2 cellular contexts compared by ENCODE assay signal in the genomic region with DNA sequence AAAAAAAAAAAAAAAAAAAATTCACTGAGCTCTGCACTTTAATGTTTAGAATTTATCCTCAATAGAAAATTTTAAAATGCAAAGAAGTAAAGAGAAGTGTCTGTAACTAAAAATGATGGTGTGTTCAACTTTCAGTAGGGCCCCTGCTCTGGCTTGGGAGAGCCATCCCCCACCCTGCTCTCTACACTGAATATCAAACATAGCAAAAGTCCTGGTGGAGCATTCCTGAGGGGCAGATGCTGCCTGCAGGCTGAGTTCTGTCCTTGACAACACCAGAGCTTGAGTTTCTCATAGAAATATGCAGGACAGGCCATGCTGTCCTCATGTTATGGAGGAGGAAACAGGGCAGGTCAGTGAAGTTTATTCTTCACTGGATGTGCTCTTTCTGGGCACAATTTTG.
TF ChIP-seq lines count a peak whose summit lies in the region.

No MANE protein-coding gene starts in this region.

TF ChIP-seq in GM23338, 12 proteins besides CTCF, POLR2A, EP300 and RAD21 (continued from another document):
- TF ChIP-seq, protein P1, sequence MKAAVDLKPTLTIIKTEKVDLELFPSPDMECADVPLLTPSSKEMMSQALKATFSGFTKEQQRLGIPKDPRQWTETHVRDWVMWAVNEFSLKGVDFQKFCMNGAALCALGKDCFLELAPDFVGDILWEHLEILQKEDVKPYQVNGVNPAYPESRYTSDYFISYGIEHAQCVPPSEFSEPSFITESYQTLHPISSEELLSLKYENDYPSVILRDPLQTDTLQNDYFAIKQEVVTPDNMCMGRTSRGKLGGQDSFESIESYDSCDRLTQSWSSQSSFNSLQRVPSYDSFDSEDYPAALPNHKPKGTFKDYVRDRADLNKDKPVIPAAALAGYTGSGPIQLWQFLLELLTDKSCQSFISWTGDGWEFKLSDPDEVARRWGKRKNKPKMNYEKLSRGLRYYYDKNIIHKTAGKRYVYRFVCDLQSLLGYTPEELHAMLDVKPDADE (IDR thresholded peaks at IDR 0.05) = no peak
- TF ChIP-seq ZNF331 (CRISPR knock-in tag; IDR thresholded peaks at IDR 0.05; ENCODE audit: low read depth) (no peak), JUNB (IDR thresholded peaks at IDR 0.05; ENCODE audit: unreplicated experiment) (no peak), CREB1 (CRISPR knock-in tag; IDR thresholded peaks at IDR 0.05; ENCODE audit: low read depth) (no peak)
- TF ChIP-seq, protein P2, sequence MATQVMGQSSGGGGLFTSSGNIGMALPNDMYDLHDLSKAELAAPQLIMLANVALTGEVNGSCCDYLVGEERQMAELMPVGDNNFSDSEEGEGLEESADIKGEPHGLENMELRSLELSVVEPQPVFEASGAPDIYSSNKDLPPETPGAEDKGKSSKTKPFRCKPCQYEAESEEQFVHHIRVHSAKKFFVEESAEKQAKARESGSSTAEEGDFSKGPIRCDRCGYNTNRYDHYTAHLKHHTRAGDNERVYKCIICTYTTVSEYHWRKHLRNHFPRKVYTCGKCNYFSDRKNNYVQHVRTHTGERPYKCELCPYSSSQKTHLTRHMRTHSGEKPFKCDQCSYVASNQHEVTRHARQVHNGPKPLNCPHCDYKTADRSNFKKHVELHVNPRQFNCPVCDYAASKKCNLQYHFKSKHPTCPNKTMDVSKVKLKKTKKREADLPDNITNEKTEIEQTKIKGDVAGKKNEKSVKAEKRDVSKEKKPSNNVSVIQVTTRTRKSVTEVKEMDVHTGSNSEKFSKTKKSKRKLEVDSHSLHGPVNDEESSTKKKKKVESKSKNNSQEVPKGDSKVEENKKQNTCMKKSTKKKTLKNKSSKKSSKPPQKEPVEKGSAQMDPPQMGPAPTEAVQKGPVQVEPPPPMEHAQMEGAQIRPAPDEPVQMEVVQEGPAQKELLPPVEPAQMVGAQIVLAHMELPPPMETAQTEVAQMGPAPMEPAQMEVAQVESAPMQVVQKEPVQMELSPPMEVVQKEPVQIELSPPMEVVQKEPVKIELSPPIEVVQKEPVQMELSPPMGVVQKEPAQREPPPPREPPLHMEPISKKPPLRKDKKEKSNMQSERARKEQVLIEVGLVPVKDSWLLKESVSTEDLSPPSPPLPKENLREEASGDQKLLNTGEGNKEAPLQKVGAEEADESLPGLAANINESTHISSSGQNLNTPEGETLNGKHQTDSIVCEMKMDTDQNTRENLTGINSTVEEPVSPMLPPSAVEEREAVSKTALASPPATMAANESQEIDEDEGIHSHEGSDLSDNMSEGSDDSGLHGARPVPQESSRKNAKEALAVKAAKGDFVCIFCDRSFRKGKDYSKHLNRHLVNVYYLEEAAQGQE (IDR thresholded peaks at IDR 0.05; ENCODE audit: unreplicated experiment) = no peak
- TF ChIP-seq, protein P3, sequence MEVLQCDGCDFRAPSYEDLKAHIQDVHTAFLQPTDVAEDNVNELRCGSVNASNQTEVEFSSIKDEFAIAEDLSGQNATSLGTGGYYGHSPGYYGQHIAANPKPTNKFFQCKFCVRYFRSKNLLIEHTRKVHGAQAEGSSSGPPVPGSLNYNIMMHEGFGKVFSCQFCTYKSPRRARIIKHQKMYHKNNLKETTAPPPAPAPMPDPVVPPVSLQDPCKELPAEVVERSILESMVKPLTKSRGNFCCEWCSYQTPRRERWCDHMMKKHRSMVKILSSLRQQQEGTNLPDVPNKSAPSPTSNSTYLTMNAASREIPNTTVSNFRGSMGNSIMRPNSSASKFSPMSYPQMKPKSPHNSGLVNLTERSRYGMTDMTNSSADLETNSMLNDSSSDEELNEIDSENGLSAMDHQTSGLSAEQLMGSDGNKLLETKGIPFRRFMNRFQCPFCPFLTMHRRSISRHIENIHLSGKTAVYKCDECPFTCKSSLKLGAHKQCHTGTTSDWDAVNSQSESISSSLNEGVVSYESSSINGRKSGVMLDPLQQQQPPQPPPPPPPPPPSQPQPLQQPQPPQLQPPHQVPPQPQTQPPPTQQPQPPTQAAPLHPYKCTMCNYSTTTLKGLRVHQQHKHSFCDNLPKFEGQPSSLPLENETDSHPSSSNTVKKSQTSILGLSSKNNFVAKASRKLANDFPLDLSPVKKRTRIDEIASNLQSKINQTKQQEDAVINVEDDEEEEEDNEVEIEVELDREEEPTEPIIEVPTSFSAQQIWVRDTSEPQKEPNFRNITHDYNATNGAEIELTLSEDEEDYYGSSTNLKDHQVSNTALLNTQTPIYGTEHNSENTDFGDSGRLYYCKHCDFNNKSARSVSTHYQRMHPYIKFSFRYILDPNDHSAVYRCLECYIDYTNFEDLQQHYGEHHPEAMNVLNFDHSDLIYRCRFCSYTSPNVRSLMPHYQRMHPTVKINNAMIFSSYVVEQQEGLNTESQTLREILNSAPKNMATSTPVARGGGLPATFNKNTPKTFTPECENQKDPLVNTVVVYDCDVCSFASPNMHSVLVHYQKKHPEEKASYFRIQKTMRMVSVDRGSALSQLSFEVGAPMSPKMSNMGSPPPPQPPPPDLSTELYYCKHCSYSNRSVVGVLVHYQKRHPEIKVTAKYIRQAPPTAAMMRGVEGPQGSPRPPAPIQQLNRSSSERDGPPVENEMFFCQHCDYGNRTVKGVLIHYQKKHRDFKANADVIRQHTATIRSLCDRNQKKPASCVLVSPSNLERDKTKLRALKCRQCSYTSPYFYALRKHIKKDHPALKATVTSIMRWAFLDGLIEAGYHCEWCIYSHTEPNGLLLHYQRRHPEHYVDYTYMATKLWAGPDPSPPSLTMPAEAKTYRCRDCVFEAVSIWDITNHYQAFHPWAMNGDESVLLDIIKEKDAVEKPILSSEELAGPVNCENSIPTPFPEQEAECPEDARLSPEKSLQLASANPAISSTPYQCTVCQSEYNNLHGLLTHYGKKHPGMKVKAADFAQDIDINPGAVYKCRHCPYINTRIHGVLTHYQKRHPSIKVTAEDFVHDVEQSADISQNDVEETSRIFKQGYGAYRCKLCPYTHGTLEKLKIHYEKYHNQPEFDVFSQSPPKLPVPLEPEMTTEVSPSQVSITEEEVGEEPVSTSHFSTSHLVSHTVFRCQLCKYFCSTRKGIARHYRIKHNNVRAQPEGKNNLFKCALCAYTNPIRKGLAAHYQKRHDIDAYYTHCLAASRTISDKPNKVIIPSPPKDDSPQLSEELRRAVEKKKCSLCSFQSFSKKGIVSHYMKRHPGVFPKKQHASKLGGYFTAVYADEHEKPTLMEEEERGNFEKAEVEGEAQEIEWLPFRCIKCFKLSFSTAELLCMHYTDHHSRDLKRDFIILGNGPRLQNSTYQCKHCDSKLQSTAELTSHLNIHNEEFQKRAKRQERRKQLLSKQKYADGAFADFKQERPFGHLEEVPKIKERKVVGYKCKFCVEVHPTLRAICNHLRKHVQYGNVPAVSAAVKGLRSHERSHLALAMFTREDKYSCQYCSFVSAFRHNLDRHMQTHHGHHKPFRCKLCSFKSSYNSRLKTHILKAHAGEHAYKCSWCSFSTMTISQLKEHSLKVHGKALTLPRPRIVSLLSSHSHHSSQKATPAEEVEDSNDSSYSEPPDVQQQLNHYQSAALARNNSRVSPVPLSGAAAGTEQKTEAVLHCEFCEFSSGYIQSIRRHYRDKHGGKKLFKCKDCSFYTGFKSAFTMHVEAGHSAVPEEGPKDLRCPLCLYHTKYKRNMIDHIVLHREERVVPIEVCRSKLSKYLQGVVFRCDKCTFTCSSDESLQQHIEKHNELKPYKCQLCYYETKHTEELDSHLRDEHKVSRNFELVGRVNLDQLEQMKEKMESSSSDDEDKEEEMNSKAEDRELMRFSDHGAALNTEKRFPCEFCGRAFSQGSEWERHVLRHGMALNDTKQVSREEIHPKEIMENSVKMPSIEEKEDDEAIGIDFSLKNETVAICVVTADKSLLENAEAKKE (CRISPR knock-in tag; IDR thresholded peaks at IDR 0.05) = no peak

TF ChIP-seq in WTC11, 78 proteins besides CTCF, POLR2A, EP300 and RAD21 (continued from another document):
- TF ChIP-seq, protein P4, sequence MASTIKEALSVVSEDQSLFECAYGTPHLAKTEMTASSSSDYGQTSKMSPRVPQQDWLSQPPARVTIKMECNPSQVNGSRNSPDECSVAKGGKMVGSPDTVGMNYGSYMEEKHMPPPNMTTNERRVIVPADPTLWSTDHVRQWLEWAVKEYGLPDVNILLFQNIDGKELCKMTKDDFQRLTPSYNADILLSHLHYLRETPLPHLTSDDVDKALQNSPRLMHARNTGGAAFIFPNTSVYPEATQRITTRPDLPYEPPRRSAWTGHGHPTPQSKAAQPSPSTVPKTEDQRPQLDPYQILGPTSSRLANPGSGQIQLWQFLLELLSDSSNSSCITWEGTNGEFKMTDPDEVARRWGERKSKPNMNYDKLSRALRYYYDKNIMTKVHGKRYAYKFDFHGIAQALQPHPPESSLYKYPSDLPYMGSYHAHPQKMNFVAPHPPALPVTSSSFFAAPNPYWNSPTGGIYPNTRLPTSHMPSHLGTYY (CRISPR knock-in tag; IDR thresholded peaks at IDR 0.05) = no peak
- no peak for TF ChIP-seq SMAD3 (CRISPR knock-in tag; IDR thresholded peaks at IDR 0.05; ENCODE audit: borderline replicate concordance)
- TF ChIP-seq, protein P5, sequence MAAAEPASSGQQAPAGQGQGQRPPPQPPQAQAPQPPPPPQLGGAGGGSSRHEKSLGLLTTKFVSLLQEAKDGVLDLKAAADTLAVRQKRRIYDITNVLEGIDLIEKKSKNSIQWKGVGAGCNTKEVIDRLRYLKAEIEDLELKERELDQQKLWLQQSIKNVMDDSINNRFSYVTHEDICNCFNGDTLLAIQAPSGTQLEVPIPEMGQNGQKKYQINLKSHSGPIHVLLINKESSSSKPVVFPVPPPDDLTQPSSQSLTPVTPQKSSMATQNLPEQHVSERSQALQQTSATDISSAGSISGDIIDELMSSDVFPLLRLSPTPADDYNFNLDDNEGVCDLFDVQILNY (CRISPR knock-in tag; IDR thresholded peaks at IDR 0.05) = no peak
- TF ChIP-seq CBFB (CRISPR knock-in tag; IDR thresholded peaks at IDR 0.05; ENCODE audit: low read depth) = no peak
- no peak for TF ChIP-seq GRHL2 (CRISPR knock-in tag; IDR thresholded peaks at IDR 0.05; ENCODE audit: insufficient replicate concordance, severe bottlenecking)
- TF ChIP-seq, protein P6, sequence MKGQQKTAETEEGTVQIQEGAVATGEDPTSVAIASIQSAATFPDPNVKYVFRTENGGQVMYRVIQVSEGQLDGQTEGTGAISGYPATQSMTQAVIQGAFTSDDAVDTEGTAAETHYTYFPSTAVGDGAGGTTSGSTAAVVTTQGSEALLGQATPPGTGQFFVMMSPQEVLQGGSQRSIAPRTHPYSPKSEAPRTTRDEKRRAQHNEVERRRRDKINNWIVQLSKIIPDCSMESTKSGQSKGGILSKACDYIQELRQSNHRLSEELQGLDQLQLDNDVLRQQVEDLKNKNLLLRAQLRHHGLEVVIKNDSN (CRISPR knock-in tag; IDR thresholded peaks at IDR 0.05) = no peak
- TF ChIP-seq, protein P7, sequence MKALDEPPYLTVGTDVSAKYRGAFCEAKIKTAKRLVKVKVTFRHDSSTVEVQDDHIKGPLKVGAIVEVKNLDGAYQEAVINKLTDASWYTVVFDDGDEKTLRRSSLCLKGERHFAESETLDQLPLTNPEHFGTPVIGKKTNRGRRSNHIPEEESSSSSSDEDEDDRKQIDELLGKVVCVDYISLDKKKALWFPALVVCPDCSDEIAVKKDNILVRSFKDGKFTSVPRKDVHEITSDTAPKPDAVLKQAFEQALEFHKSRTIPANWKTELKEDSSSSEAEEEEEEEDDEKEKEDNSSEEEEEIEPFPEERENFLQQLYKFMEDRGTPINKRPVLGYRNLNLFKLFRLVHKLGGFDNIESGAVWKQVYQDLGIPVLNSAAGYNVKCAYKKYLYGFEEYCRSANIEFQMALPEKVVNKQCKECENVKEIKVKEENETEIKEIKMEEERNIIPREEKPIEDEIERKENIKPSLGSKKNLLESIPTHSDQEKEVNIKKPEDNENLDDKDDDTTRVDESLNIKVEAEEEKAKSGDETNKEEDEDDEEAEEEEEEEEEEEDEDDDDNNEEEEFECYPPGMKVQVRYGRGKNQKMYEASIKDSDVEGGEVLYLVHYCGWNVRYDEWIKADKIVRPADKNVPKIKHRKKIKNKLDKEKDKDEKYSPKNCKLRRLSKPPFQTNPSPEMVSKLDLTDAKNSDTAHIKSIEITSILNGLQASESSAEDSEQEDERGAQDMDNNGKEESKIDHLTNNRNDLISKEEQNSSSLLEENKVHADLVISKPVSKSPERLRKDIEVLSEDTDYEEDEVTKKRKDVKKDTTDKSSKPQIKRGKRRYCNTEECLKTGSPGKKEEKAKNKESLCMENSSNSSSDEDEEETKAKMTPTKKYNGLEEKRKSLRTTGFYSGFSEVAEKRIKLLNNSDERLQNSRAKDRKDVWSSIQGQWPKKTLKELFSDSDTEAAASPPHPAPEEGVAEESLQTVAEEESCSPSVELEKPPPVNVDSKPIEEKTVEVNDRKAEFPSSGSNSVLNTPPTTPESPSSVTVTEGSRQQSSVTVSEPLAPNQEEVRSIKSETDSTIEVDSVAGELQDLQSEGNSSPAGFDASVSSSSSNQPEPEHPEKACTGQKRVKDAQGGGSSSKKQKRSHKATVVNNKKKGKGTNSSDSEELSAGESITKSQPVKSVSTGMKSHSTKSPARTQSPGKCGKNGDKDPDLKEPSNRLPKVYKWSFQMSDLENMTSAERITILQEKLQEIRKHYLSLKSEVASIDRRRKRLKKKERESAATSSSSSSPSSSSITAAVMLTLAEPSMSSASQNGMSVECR (CRISPR knock-in tag; IDR thresholded peaks at IDR 0.05; ENCODE audit: borderline replicate concordance) = no peak
- TF ChIP-seq GABPB1 (CRISPR knock-in tag; IDR thresholded peaks at IDR 0.05) = no peak
- TF ChIP-seq EMX1 (CRISPR knock-in tag; IDR thresholded peaks at IDR 0.05) = no peak
- no peak for TF ChIP-seq KAT7 (CRISPR knock-in tag; IDR thresholded peaks at IDR 0.05; ENCODE audit: borderline replicate concordance)
- no peak for TF ChIP-seq TP53 (CRISPR knock-in tag; IDR thresholded peaks at IDR 0.05)
